ENCODE assay signal across 1 cellular context in the genomic region with DNA sequence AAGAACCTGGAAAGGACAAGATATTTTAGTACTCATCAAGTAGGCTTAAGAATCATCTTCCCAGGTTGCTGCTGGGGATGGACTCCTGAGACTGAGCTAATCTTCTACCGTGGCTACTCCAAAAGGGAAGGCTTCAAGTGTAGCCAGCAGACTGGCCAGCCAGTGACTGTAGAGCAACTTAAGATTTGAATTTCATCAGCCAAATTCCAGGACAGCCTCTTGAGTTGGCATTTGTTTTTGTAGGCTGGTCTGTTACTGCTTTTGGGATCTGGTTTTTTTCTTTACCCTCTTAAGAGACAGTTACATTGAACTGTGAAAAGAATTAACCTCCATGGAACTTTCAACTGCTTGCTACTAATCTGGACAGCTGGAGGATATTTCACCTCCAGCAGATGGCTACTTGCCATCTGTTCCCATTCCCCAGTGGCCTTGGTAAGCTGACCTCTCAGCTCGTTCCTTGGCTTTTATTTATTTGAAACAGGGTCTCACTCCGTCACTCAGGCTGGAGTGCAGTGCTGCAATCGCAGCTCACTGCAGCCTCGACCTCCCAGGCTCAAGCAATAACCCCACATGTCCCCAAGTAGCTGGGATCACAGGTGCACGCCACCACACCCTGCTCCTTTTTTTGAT.
TF ChIP-seq lines count a peak whose summit lies in the region.

No MANE protein-coding gene starts in this region.

TF ChIP-seq in IMR-90, 13 proteins besides CTCF, POLR2A, EP300 and RAD21:
- TF ChIP-seq CHD1 (IDR thresholded peaks at IDR 0.05; ENCODE audit: low read depth, low read length), result no peak
- TF ChIP-seq SMC3 (IDR thresholded peaks at IDR 0.05; ENCODE audit: low read depth, low read length), result no peak
- TF ChIP-seq RCOR1 (IDR thresholded peaks at IDR 0.05; ENCODE audit: insufficient replicate concordance, low read length), result no peak
- no peak for TF ChIP-seq BHLHE40 (IDR thresholded peaks at IDR 0.05; ENCODE audit: low read depth, low read length)
- no peak for TF ChIP-seq FOS (IDR thresholded peaks at IDR 0.05; ENCODE audit: low read depth, low read length)
